Comparison of ENCODE assay signal across 24 cellular contexts in the genomic region with DNA sequence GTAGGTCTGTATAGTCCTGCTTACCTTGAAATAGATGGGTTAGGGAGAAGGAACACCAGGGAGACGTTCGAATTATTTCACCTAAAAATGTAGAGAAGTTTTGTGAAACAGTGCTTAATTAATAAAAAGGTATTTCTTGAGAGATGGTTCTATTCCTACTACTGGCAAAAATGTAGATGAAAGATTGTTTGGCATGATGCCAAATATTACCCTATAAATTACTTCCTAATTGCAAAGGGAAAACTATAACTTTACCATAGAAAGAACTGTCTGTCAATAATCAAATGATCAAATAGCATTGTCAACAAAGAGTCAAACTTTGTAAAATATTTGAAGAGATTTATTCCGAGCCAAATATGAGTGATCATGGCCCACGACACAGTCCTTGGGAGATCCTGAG.
"Had no signal": no experiment of that assay in that cellular context is flagged by ENCODE, and none has a peak within 500 bp of the region (broad histone marks: within the 10 kb centered on the region; RNA-seq: fewer than 3 reads in every experiment).

No MANE protein-coding gene starts in this region.

- H3K4me1 ChIP-seq: colonic mucosa, uterus had no signal

- H3K4me2 ChIP-seq: smooth muscle cell had no signal

- DNase-seq: activated CD4-positive, alpha-beta T cell treated with anti-CD3 and anti-CD28 coated beads, Interleukin-2, amount 10 ng/mL, durations not matched to agents 7 days and 5 days; activated CD4-positive, CD25-positive, alpha-beta regulatory T cell treated with anti-CD3 and anti-CD28 coated beads, Interleukin-2, amount 50 U/mL, for 72 hours; activated CD8-positive, alpha-beta memory T cell treated with anti-CD3 and anti-CD28 coated beads for 24 hours; activated CD8-positive, alpha-beta memory T cell treated with anti-CD3 and anti-CD28 coated beads, Interleukin-2, amount 50 U/mL, for 4 hours; activated naive CD4-positive, alpha-beta T cell treated with Interleukin-2 at 50 U/mL for 16 hours; activated naive CD8-positive, alpha-beta T cell treated with anti-CD3 and anti-CD28 coated beads for 36 hours; activated T-cell treated with anti-CD3 and anti-CD28 coated beads, Interleukin-2, amount 50 U/mL, for 48 hours; central memory CD4-positive, alpha-beta T cell; colonic mucosa; esophagus squamous epithelium; gastrocnemius medialis; head of caudate nucleus; left ventricle myocardium superior; mammary epithelial cell; midbrain; nephron progenitor cell; occipital lobe; sigmoid colon; stimulated activated CD4-positive, alpha-beta T cell treated with anti-CD3 and anti-CD28 coated beads, Interleukin-15, amount 100 ng/mL, for 24 hours; transverse colon; uterus; WERI-Rb-1 had no signal

- H3K4me3 Mint-ChIP-seq: activated CD4-positive, alpha-beta T cell treated with anti-CD3 and anti-CD28 coated beads, Interleukin-2, amount 10 ng/mL, durations not matched to agents 7 days and 5 days; activated naive CD8-positive, alpha-beta T cell treated with anti-CD3 and anti-CD28 coated beads for 36 hours; nephron progenitor cell; stimulated activated memory B cell treated with anti-CD40 and anti-IgM and Interleukin-4, amounts not matched to agents 10 μg/mL and 1 μg/mL and 100 μg/mL, for 72 hours had no signal

- H3K9me3 Mint-ChIP-seq: activated CD4-positive, alpha-beta T cell treated with anti-CD3 and anti-CD28 coated beads, Interleukin-2, amount 10 ng/mL, durations not matched to agents 7 days and 5 days; activated naive CD8-positive, alpha-beta T cell treated with anti-CD3 and anti-CD28 coated beads for 36 hours; nephron progenitor cell; stimulated activated memory B cell treated with anti-CD40 and anti-IgM and Interleukin-4, amounts not matched to agents 10 μg/mL and 1 μg/mL and 100 μg/mL, for 72 hours had no signal

- H3K27ac Mint-ChIP-seq: activated CD4-positive, alpha-beta T cell treated with anti-CD3 and anti-CD28 coated beads, Interleukin-2, amount 10 ng/mL, durations not matched to agents 7 days and 5 days; activated naive CD8-positive, alpha-beta T cell treated with anti-CD3 and anti-CD28 coated beads for 36 hours; nephron progenitor cell; stimulated activated memory B cell treated with anti-CD40 and anti-IgM and Interleukin-4, amounts not matched to agents 10 μg/mL and 1 μg/mL and 100 μg/mL, for 72 hours had no signal

- H3K27me3 ChIP-seq: colonic mucosa, gastrocnemius medialis, sigmoid colon, transverse colon, uterus had no signal

- H3K27ac ChIP-seq: colonic mucosa, esophagus squamous epithelium, gastrocnemius medialis, sigmoid colon, transverse colon, uterus, WERI-Rb-1 had no signal

- H3K4me3 ChIP-seq: colonic mucosa, esophagus squamous epithelium, gastrocnemius medialis, sigmoid colon, smooth muscle cell, transverse colon, uterus had no signal

- H3K9me3 ChIP-seq: colonic mucosa, esophagus squamous epithelium, gastrocnemius medialis, sigmoid colon, transverse colon, uterus had no signal

- H3K27me3 Mint-ChIP-seq: activated CD4-positive, alpha-beta T cell treated with anti-CD3 and anti-CD28 coated beads, Interleukin-2, amount 10 ng/mL, durations not matched to agents 7 days and 5 days; activated naive CD8-positive, alpha-beta T cell treated with anti-CD3 and anti-CD28 coated beads for 36 hours; stimulated activated memory B cell treated with anti-CD40 and anti-IgM and Interleukin-4, amounts not matched to agents 10 μg/mL and 1 μg/mL and 100 μg/mL, for 72 hours had no signal

- H3K36me3 ChIP-seq: colonic mucosa, esophagus squamous epithelium, gastrocnemius medialis, sigmoid colon, transverse colon, uterus had no signal

- ATAC-seq: gastrocnemius medialis; left ventricle myocardium superior; stimulated activated memory B cell treated with anti-CD40 and anti-IgM and Interleukin-4, amounts not matched to agents 10 μg/mL and 1 μg/mL and 100 μg/mL, for 72 hours had no signal
